ENCODE assay signal across 1 cellular context in the genomic region with DNA sequence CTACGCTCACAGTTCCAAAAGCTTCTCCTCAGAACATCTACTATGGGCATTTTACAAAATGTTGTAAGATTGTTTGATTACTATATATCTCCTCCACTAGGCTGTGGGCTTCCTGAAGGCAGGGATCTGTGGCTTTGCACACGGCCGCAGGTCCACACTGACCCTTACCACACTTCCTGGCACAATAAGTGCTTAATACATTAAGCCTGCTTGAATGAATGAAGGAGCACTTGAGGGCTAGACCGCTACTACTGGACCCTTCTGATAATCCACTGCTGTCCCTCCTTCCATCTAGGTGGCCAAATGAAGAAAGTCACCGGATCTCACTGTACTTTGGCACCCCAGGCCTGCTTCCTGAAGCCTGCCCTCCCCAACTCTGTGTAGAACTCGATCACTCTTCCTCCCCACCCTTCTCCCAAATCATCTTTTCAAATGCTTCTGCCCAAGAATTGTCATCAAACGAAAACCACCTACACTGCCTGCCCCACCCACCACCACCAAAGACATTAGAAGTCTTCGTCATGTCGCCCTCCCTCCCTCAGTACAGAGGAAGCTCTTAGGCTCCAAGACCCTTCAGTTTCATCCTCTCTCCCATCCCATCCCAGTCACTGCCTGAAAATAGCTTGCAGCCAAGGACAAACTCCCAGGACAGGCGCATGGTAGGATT.
TF ChIP-seq lines count a peak whose summit lies in the region.

No MANE protein-coding gene starts in this region.

TF ChIP-seq in HEK293, 187 proteins besides CTCF, POLR2A, EP300 and RAD21 (continued from another document):
- TF ChIP-seq GLI4 (tag by site-specific recombination; IDR thresholded peaks at IDR 0.05) = no peak
- TF ChIP-seq ZNF514 (tag by site-specific recombination; IDR thresholded peaks at IDR 0.05) = no peak
- TF ChIP-seq ZBTB48 (tag by site-specific recombination; IDR thresholded peaks at IDR 0.05) = no peak
- TF ChIP-seq ZXDB (tag by site-specific recombination; IDR thresholded peaks at IDR 0.05) = no peak
- TF ChIP-seq TCF7L2 (IDR thresholded peaks at IDR 0.05; ENCODE audit: borderline replicate concordance, low read depth, low read length) = no peak
- TF ChIP-seq ZNF555 (tag by site-specific recombination; conservative IDR thresholded peaks at IDR 0.05) = no peak
- TF ChIP-seq ZNF544 (tag by site-specific recombination; IDR thresholded peaks at IDR 0.05) = no peak
- TF ChIP-seq ZNF138 (tag by site-specific recombination; IDR thresholded peaks at IDR 0.05; ENCODE audit: borderline replicate concordance) = no peak
- TF ChIP-seq, protein P1, sequence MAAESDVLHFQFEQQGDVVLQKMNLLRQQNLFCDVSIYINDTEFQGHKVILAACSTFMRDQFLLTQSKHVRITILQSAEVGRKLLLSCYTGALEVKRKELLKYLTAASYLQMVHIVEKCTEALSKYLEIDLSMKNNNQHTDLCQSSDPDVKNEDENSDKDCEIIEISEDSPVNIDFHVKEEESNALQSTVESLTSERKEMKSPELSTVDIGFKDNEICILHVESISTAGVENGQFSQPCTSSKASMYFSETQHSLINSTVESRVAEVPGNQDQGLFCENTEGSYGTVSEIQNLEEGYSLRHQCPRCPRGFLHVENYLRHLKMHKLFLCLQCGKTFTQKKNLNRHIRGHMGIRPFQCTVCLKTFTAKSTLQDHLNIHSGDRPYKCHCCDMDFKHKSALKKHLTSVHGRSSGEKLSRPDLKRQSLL (tag by site-specific recombination; IDR thresholded peaks at IDR 0.05) = no peak
- TF ChIP-seq, protein P2, sequence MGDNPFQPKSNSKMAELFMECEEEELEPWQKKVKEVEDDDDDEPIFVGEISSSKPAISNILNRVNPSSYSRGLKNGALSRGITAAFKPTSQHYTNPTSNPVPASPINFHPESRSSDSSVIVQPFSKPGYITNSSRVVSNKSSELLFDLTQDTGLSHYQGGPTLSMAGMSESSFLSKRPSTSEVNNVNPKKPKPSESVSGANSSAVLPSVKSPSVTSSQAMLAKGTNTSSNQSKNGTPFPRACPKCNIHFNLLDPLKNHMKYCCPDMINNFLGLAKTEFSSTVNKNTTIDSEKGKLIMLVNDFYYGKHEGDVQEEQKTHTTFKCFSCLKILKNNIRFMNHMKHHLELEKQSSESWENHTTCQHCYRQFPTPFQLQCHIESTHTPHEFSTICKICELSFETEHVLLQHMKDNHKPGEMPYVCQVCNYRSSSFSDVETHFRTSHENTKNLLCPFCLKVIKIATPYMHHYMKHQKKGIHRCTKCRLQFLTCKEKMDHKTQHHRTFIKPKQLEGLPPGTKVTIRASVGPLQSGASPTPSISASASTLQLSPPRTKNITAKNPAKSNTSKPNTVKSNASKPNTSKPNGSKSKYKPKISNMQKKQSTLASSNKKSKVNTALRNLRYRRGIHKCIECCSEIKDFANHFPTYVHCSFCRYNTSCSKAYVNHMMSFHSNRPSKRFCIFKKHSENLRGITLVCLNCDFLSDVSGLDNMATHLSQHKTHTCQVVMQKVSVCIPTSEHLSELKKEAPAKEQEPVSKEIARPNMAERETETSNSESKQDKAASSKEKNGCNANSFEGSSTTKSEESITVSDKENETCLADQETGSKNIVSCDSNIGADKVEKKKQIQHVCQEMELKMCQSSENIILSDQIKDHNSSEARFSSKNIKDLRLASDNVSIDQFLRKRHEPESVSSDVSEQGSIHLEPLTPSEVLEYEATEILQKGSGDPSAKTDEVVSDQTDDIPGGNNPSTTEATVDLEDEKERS (tag by site-specific recombination; IDR thresholded peaks at IDR 0.05) = no peak
- no peak for TF ChIP-seq ZNF792 (tag by site-specific recombination; IDR thresholded peaks at IDR 0.05)
- no peak for TF ChIP-seq ZSCAN30 (tag by site-specific recombination; IDR thresholded peaks at IDR 0.05)
- TF ChIP-seq, protein P3, sequence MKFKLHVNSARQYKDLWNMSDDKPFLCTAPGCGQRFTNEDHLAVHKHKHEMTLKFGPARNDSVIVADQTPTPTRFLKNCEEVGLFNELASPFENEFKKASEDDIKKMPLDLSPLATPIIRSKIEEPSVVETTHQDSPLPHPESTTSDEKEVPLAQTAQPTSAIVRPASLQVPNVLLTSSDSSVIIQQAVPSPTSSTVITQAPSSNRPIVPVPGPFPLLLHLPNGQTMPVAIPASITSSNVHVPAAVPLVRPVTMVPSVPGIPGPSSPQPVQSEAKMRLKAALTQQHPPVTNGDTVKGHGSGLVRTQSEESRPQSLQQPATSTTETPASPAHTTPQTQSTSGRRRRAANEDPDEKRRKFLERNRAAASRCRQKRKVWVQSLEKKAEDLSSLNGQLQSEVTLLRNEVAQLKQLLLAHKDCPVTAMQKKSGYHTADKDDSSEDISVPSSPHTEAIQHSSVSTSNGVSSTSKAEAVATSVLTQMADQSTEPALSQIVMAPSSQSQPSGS (tag by site-specific recombination; IDR thresholded peaks at IDR 0.05; ENCODE audit: low read depth) = no peak
- TF ChIP-seq, protein P4, sequence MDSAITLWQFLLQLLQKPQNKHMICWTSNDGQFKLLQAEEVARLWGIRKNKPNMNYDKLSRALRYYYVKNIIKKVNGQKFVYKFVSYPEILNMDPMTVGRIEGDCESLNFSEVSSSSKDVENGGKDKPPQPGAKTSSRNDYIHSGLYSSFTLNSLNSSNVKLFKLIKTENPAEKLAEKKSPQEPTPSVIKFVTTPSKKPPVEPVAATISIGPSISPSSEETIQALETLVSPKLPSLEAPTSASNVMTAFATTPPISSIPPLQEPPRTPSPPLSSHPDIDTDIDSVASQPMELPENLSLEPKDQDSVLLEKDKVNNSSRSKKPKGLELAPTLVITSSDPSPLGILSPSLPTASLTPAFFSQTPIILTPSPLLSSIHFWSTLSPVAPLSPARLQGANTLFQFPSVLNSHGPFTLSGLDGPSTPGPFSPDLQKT (IDR thresholded peaks at IDR 0.05; ENCODE audit: borderline replicate concordance, low read depth, low read length) = no peak
- no peak for TF ChIP-seq ZSCAN23 (tag by site-specific recombination; IDR thresholded peaks at IDR 0.05)
TF ChIP-seq in HEK293: peak in this region for 0.
